In genomic region chr15:99408236-99409096, GRCh38 we compare ENCODE assay signal across 11 cellular contexts.
A peak's percentile ranks its signal among the peaks of the same experiment; 100 is the strongest.
DNase-seq lines count a peak whose midpoint lies in the region; ATAC-seq and TF ChIP-seq lines count a peak whose summit lies in the region.
"Had no signal": no experiment of that assay in that cellular context is flagged by ENCODE, and none has a peak within 500 bp of the region (broad histone marks: within the 10 kb centered on the region; RNA-seq: fewer than 3 reads in every experiment).

No MANE protein-coding gene starts in this region.

- H3K9me3 ChIP-seq in T-helper 17 cell (ENCODE audit: control insufficient read depth, low read length, poor library complexity, severe bottlenecking) (no peaks in the 10 kb centered on the region), heart right ventricle (no peaks in the 10 kb centered on the region)
- H3K9me3 ChIP-seq: tibial nerve had no signal

- H3K36me3 Mint-ChIP-seq in T-helper 17 cell (ENCODE audit: low read depth), result peaks cover 2% of the 10 kb centered on the region

- H3K4me3 ChIP-seq in heart right ventricle, result no peak overlapping the region
- no peak overlapping the region for H3K4me3 ChIP-seq in skeletal muscle cell (ENCODE audit: low read depth, low read length)
- H3K4me3 ChIP-seq: GM23338, tibial nerve had no signal

- H3K27me3 Mint-ChIP-seq in T-helper 17 cell, result peaks cover 18% of the 10 kb centered on the region

- TF ChIP-seq CTCF in heart right ventricle (IDR thresholded peaks at IDR 0.05), result no peak

- no peaks in the 10 kb centered on the region for H3K27me3 ChIP-seq in heart right ventricle
- H3K27me3 ChIP-seq: tibial nerve had no signal

- H3K27ac ChIP-seq in heart right ventricle, result peak overlapping the region in 9 of 10 donors; percentile 7 to 68 (median 53)

- H3K4me1 Mint-ChIP-seq in T-helper 17 cell, result no peaks in the 10 kb centered on the region
- H3K4me1 Mint-ChIP-seq: central memory CD8-positive, alpha-beta T cell had no signal

- peaks cover 14 to 27% (median 22%) of the 10 kb centered on the region in 9 donors for H3K4me1 ChIP-seq in heart right ventricle

- intact Hi-C loops in heart right ventricle (cut with DNase I), result loop anchor here in 9 of 10 donors (2.0 to 10.0 kb wide), 9 partner anchors 44 to 299 kb away; partner anchors contain the start of gene MEF2A (in 5 of the 9)

- peak; percentile 52 for DNase-seq in DMS79 (lab: John Stamatoyannopoulos, UW)
- no peak for DNase-seq in T-helper 17 cell
- DNase-seq in heart right ventricle, result peak in 1 of 2 donors; percentile 70
- peak; percentile 64 for DNase-seq in skeletal muscle cell (ENCODE audit: low read depth)
- DNase-seq in NK-92 (lab: John Stamatoyannopoulos, UW; ENCODE audit: unreplicated experiment), result no peak

- no peak overlapping the region for H3K4me3 Mint-ChIP-seq in T-helper 17 cell
- H3K4me3 Mint-ChIP-seq: central memory CD8-positive, alpha-beta T cell; GM23338 had no signal

- H3K36me3 ChIP-seq in heart right ventricle, result no peaks in the 10 kb centered on the region
- H3K36me3 ChIP-seq: tibial nerve had no signal

- 31 to 38% methylated on average over 12 of the region's 12 CpGs for WGBS in heart right ventricle, 2 donors

- peak overlapping the region; percentile 34 for H3K27ac Mint-ChIP-seq in T-helper 17 cell
- H3K27ac Mint-ChIP-seq: GM23338 had no signal

- ATAC-seq in T-helper 17 cell, result no peak
- ATAC-seq in heart right ventricle, result peak; percentile 29 to 64 (median 45)
- ATAC-seq in GM18867 (IDR thresholded peaks at IDR 0.05; ENCODE audit: unreplicated experiment), result no peak
- ATAC-seq in GM18520 (IDR thresholded peaks at IDR 0.05; ENCODE audit: unreplicated experiment), result no peak
- no peak for ATAC-seq in HG02840 (IDR thresholded peaks at IDR 0.05; ENCODE audit: low FRiP score, unreplicated experiment)

Comparison
In these comparisons a context has a peak if more than half of its experiments do, and no peak if none do; other contexts are left out.
1. DNase-seq: peak in DMS79 (single experiment) and skeletal muscle cell (single experiment); none in T-helper 17 cell (0 of 3) and NK-92 (single experiment).
2. ATAC-seq: peak in heart right ventricle (8 of 8); none in T-helper 17 cell (single experiment), GM18867 (single experiment), GM18520 (single experiment) and HG02840 (single experiment).